Comparison of ENCODE assay signal across 8 cellular contexts in the genomic region with DNA sequence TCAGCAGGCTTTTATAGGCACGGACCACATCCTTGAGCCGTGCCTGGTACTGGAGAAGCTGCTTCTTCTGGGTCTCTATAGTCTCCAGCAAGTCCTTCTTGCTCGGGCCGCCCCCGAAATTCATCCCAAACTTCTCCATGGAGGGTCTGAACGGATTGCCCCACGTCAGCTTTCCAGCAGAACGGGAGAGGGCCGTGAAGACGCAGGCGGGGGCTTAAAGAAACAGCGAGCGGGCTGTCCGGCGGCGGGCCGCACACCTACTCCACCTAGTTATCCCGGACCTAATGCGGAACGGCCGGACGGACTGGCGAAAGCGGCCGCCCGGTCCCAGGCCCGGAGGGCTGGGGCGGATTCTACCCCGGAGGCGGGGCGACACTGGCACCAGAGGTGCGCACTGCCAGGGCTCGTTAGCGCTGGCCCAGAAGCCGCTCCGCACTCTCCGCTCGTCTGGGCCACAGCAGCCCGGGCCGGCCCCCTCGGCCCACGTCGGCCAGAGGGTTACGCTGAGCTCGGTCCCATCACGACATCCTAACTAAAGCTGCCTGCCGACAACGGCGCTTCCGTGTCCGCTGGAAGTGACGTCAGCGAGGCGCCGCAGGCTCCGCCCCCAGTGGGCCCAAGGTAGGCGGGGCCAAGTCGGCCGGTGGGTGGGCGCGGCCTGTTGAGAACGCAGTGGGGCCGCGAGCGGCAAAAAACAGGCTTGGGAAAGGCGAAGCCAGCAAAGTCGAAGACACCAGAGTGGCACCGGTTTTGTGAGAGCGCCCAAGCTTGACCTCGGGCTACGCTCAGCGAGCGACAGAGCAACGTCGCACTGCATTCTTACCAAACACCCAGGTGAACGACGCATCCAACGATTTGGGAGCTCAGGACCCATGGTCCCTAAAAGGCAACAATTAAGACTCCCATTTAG. TPM values are rescaled to one million over a fixed set of nuclear protein-coding genes. Genes with fewer than 3 reads are reported as not detected.
DNase-seq lines count a peak whose midpoint lies in the region; ATAC-seq and TF ChIP-seq lines count a peak whose summit lies in the region.

A gene with protein sequence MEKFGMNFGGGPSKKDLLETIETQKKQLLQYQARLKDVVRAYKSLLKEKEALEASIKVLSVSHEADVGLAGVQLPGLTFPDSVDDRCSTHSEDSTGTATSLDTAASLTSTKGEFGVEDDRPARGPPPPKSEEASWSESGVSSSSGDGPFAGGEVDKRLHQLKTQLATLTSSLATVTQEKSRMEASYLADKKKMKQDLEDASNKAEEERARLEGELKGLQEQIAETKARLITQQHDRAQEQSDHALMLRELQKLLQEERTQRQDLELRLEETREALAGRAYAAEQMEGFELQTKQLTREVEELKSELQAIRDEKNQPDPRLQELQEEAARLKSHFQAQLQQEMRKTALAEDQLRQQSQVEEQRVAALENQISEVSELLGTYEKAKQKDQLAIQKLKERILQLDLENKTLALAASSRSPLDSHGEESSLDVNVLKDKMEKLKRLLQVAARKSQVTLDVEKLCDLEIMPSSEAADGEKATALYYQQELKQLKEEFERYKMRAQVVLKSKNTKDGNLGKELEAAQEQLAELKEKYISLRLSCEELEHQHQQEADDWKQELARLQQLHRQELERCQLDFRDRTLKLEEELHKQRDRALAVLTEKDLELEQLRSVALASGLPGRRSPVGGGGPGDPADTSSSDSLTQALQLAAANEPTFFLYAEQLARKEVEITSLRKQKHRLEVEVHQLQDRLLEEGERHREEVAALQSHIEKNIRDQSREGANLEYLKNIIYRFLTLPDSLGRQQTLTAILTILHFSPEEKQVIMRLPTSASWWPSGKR (minus strand): TSS at position 553 of the 910 bp plus-strand sequence. CDS start 414 bp downstream, at position 139.

- H3K27me3 ChIP-seq in liver (ENCODE audit: control insufficient read depth in 4 of 4, insufficient read depth in 4 of 4, low read length in 3 of 4) = no peaks in the 10 kb centered on the region

- TF ChIP-seq CTCF in liver (IDR thresholded peaks at IDR 0.05; ENCODE audit: low read depth, low read length, missing input control) = no peak

- DNase-seq in C1 segment of cervical spinal cord (lab: John Stamatoyannopoulos, UW) (peak; percentile 12 to 93 (median 86)), NCI-H748 (lab: John Stamatoyannopoulos, UW; ENCODE audit: unreplicated experiment) (peak; percentile 89)
- DNase-seq in activated CD4-positive, alpha-beta T cell treated with anti-CD3 and anti-CD28 coated beads, Interleukin-2, amount 50 U/mL, for 4 hours = peak; percentile 89 to 91
- peak; percentile 93 for DNase-seq in stimulated activated CD4-positive, alpha-beta T cell treated with anti-CD3 and anti-CD28 coated beads, Interleukin-4, amount 100 ng/mL, for 24 hours

- intact Hi-C loops in dendritic cell treated with granulocyte-macrophage colony-stimulating factor and Interleukin-4, amounts not matched to agents 40 ng/mL and 50 ng/mL, for 4 days (cut with micrococcal nuclease) = loop anchor here (1.0 to 5.0 kb wide), 2 partner anchors 66 to 757 kb away; partner anchors contain the start of gene RBM28

- H3K27me3 Mint-ChIP-seq in dendritic cell treated with granulocyte-macrophage colony-stimulating factor and Interleukin-4, amounts not matched to agents 40 ng/mL and 50 ng/mL, for 4 days = no peaks in the 10 kb centered on the region

- H3K4me3 ChIP-seq in liver (ENCODE audit: low read depth in 1 of 3, low read length in 3 of 3) = peak within 1 kb of the TSS; percentile 65 to 77 (median 75)

- peak within 1 kb of the TSS; percentile 95 for H3K27ac Mint-ChIP-seq in dendritic cell treated with granulocyte-macrophage colony-stimulating factor and Interleukin-4, amounts not matched to agents 40 ng/mL and 50 ng/mL, for 4 days

- peak within 1 kb of the TSS; percentile 95 for H3K4me3 Mint-ChIP-seq in dendritic cell treated with granulocyte-macrophage colony-stimulating factor and Interleukin-4, amounts not matched to agents 40 ng/mL and 50 ng/mL, for 4 days

- peak within 1 kb of the TSS; percentile 63 to 71 for H3K27ac ChIP-seq in liver (ENCODE audit: low read depth in 1 of 2, low read length in 2 of 2)

- TF ChIP-seq RAD21 in liver (IDR thresholded peaks at IDR 0.05) = peak in 1 of 2 donors; percentile 18

- peak within 1 kb of the TSS; percentile 70 to 72 for H3K9ac ChIP-seq in liver (ENCODE audit: low read depth in 1 of 2, low read length in 2 of 2)

- H3K4me1 Mint-ChIP-seq in dendritic cell treated with granulocyte-macrophage colony-stimulating factor and Interleukin-4, amounts not matched to agents 40 ng/mL and 50 ng/mL, for 4 days (ENCODE audit: low read depth) = peaks cover 58% of the 10 kb centered on the region

- 3% methylated on average over 78 of the region's 78 CpGs for whole genome bisulfite sequencing in liver

- H3K9me3 ChIP-seq in liver (ENCODE audit: control insufficient read depth in 4 of 4, low read length in 3 of 4) = no peaks in the 10 kb centered on the region

- H3K36me3 Mint-ChIP-seq in dendritic cell treated with granulocyte-macrophage colony-stimulating factor and Interleukin-4, amounts not matched to agents 40 ng/mL and 50 ng/mL, for 4 days (ENCODE audit: low read depth) = peaks cover 55% of the 10 kb centered on the region

- ATAC-seq in GM19324 (IDR thresholded peaks at IDR 0.05; ENCODE audit: low FRiP score, unreplicated experiment) (peak; percentile 83), HG03460 (IDR thresholded peaks at IDR 0.05; ENCODE audit: unreplicated experiment) (peak; percentile 75)

- peaks cover 18 to 74% (median 60%) of the 10 kb centered on the region in 4 donors for H3K4me1 ChIP-seq in liver (ENCODE audit: control insufficient read depth in 4 of 4, insufficient read depth in 4 of 4, low read length in 3 of 4)

- H3K9me3 Mint-ChIP-seq in dendritic cell treated with granulocyte-macrophage colony-stimulating factor and Interleukin-4, amounts not matched to agents 40 ng/mL and 50 ng/mL, for 4 days = no peaks in the 10 kb centered on the region

- peaks cover 0 to under 1% (median 0%) of the 10 kb centered on the region in 4 donors for H3K36me3 ChIP-seq in liver (ENCODE audit: control insufficient read depth in 4 of 4, insufficient read depth in 3 of 4, low read depth in 1 of 4, low read length in 3 of 4)

TF ChIP-seq in liver, 16 proteins besides CTCF, POLR2A, EP300 and RAD21 (continues in another document):
- TF ChIP-seq HNF4G (IDR thresholded peaks at IDR 0.05) (no peak), YY1 (IDR thresholded peaks at IDR 0.05) (peak; percentile 55), EGR1 (IDR thresholded peaks at IDR 0.05; ENCODE audit: low read depth in 2 of 2) (no peak), FOXA1 (IDR thresholded peaks at IDR 0.05) (no peak), FOXA2 (IDR thresholded peaks at IDR 0.05) (no peak), SP1 (IDR thresholded peaks at IDR 0.05) (peak; percentile 55), NR2F2 (IDR thresholded peaks at IDR 0.05) (no peak), RXRA (IDR thresholded peaks at IDR 0.05) (no peak), GABPA (IDR thresholded peaks at IDR 0.05 in 1 of 2, conservative IDR thresholded peaks at IDR 0.05 in 1 of 2) (peak; percentile 70 to 93), TAF1 (conservative IDR thresholded peaks at IDR 0.05) (peak; percentile 45), ATF3 (IDR thresholded peaks at IDR 0.05) (no peak)
- TF ChIP-seq, protein P1, sequence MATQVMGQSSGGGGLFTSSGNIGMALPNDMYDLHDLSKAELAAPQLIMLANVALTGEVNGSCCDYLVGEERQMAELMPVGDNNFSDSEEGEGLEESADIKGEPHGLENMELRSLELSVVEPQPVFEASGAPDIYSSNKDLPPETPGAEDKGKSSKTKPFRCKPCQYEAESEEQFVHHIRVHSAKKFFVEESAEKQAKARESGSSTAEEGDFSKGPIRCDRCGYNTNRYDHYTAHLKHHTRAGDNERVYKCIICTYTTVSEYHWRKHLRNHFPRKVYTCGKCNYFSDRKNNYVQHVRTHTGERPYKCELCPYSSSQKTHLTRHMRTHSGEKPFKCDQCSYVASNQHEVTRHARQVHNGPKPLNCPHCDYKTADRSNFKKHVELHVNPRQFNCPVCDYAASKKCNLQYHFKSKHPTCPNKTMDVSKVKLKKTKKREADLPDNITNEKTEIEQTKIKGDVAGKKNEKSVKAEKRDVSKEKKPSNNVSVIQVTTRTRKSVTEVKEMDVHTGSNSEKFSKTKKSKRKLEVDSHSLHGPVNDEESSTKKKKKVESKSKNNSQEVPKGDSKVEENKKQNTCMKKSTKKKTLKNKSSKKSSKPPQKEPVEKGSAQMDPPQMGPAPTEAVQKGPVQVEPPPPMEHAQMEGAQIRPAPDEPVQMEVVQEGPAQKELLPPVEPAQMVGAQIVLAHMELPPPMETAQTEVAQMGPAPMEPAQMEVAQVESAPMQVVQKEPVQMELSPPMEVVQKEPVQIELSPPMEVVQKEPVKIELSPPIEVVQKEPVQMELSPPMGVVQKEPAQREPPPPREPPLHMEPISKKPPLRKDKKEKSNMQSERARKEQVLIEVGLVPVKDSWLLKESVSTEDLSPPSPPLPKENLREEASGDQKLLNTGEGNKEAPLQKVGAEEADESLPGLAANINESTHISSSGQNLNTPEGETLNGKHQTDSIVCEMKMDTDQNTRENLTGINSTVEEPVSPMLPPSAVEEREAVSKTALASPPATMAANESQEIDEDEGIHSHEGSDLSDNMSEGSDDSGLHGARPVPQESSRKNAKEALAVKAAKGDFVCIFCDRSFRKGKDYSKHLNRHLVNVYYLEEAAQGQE (IDR thresholded peaks at IDR 0.05) = peak; percentile 56
- TF ChIP-seq, protein P2, sequence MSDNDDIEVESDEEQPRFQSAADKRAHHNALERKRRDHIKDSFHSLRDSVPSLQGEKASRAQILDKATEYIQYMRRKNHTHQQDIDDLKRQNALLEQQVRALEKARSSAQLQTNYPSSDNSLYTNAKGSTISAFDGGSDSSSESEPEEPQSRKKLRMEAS (IDR thresholded peaks at IDR 0.05) = no peak

RNA-seq across cellular contexts. Expression of the gene that starts here (rescaled TPM):
- 10 to 100 TPM in 1 of 2 donors, 1 to 10 TPM in 1; 8.7 to 16.1 TPM for total RNA-seq in liver
- polyA plus RNA-seq in liver = 1 to 10 TPM; 4.6 to 7.3 TPM

Comparison
In these comparisons a context has a peak if more than half of its experiments do, and no peak if none do; other contexts are left out.
1. Peak in every context shown above with its lines: DNase-seq, ATAC-seq, H3K4me3 ChIP-seq and H3K27ac ChIP-seq.